9 cellular contexts compared by ENCODE assay signal in genomic region chr10:13890617-13891541, GRCh38.
DNase-seq lines count a peak whose midpoint lies in the region; ATAC-seq and TF ChIP-seq lines count a peak whose summit lies in the region.
"Had no signal": no experiment of that assay in that cellular context is flagged by ENCODE, and none has a peak within 500 bp of the region (broad histone marks: within the 10 kb centered on the region; RNA-seq: fewer than 3 reads in every experiment).

No MANE protein-coding gene starts in this region.

- H3K4me1 ChIP-seq in endodermal cell (ENCODE audit: control insufficient read depth, insufficient read depth, low read length) = no peaks in the 10 kb centered on the region
- H3K4me1 ChIP-seq in aorta (ENCODE audit: control insufficient read depth in 1 of 2, insufficient read depth in 2 of 2, low read length in 2 of 2) = peaks cover 2 to 4% of the 10 kb centered on the region in 2 donors

- DNase-seq in EL = peak; percentile 48
- DNase-seq in NCI-H69 (lab: John Stamatoyannopoulos, UW) = peak; percentile 64
- DNase-seq in endodermal cell = peak; percentile 69
- peak; percentile 55 for DNase-seq in midbrain (lab: John Stamatoyannopoulos, UW)
- DNase-seq in aorta = peak in 1 of 2 donors; percentile 76

- H3K9me3 ChIP-seq in endodermal cell (ENCODE audit: control insufficient read depth, low read length) = no peaks in the 10 kb centered on the region
- no peaks in the 10 kb centered on the region for H3K9me3 ChIP-seq in aorta (ENCODE audit: control insufficient read depth, low read length)

- H3K36me3 Mint-ChIP-seq in endodermal cell (ENCODE audit: low read depth) = no peaks in the 10 kb centered on the region

- H3K27me3 ChIP-seq in endodermal cell (ENCODE audit: control insufficient read depth, insufficient read depth, low read length, poor library complexity, severe bottlenecking) (peaks cover 14% of the 10 kb centered on the region), aorta (ENCODE audit: control insufficient read depth in 1 of 2, insufficient read depth in 2 of 2, low read length in 1 of 2) (no peaks in the 10 kb centered on the region)

- peak; percentile 58 for ATAC-seq in aorta (ENCODE audit: low FRiP score)
- ATAC-seq in HG02970 (IDR thresholded peaks at IDR 0.05; ENCODE audit: low FRiP score, unreplicated experiment) = no peak
- no peak for ATAC-seq in HG03280 (IDR thresholded peaks at IDR 0.05; ENCODE audit: unreplicated experiment)
- ATAC-seq in activated CD4-positive, CD25-positive, alpha-beta regulatory T cell treated with anti-CD3 and anti-CD28 coated beads, Interleukin-2, amount 50 U/mL, for 24 hours = no peak

- peak overlapping the region; percentile 47 for H3K9ac ChIP-seq in endodermal cell (ENCODE audit: extremely low read depth, low read length, poor library complexity, severe bottlenecking)
- H3K9ac ChIP-seq: KMS-11 had no signal

- H3K36me3 ChIP-seq in endodermal cell (ENCODE audit: control insufficient read depth, insufficient read depth, low read length) (no peaks in the 10 kb centered on the region), aorta (ENCODE audit: control insufficient read depth in 1 of 2, insufficient read depth in 2 of 2, low read length in 1 of 2) (no peaks in the 10 kb centered on the region)

- H3K4me3 Mint-ChIP-seq in endodermal cell = peak overlapping the region; percentile 77

- intact Hi-C loops in aorta (cut with DNase I) = loop anchor here in 1 of 2 donors (5.0 kb wide), 1 partner anchor 54 kb away; no protein-coding TSS in a partner anchor

- H3K4me1 Mint-ChIP-seq in endodermal cell = peaks cover 16% of the 10 kb centered on the region

- peak overlapping the region; percentile 86 for H3K4me3 ChIP-seq in endodermal cell (ENCODE audit: low read length)
- peak overlapping the region; percentile 81 to 88 for H3K4me3 ChIP-seq in aorta (ENCODE audit: low read length in 2 of 2)

- WGBS in endodermal cell (ENCODE audit: insufficient coverage in 1 of 2, insufficient read length in 1 of 2), 2 experiments = 5 to 10% methylated on average over 30 to 41 of the region's 41 CpGs
- 1% methylated on average over 41 of the region's 41 CpGs for WGBS in aorta, 2 donors

- peaks cover 56% of the 10 kb centered on the region for H3K27me3 Mint-ChIP-seq in endodermal cell (ENCODE audit: insufficient read depth)

- TF ChIP-seq CTCF in endodermal cell (conservative IDR thresholded peaks at IDR 0.05) = no peak

- H3K27ac Mint-ChIP-seq in endodermal cell = peak overlapping the region; percentile 79

- no peaks in the 10 kb centered on the region for H3K9me3 Mint-ChIP-seq in endodermal cell

- H3K27ac ChIP-seq in endodermal cell (ENCODE audit: low read depth, low read length) = peak overlapping the region; percentile 48
- H3K27ac ChIP-seq in aorta (ENCODE audit: low read depth in 1 of 2, low read length in 2 of 2) = peak overlapping the region in 1 of 2 donors; percentile 72
- H3K27ac ChIP-seq: KMS-11 had no signal
